20 cellular contexts compared by ENCODE assay signal in genomic region chr16:2609827-2610470, GRCh38.
"Had no signal": no experiment of that assay in that cellular context is flagged by ENCODE, and none has a peak within 500 bp of the region (broad histone marks: within the 10 kb centered on the region; RNA-seq: fewer than 3 reads in every experiment).

No MANE protein-coding gene starts in this region.

- H3K4me1 ChIP-seq: adrenal gland had no signal

- H3K9me3 ChIP-seq: adrenal gland, esophagus squamous epithelium, left lung, SK-N-SH, suprapubic skin had no signal

- H3K4me3 Mint-ChIP-seq: central memory CD8-positive, alpha-beta T cell; naive thymus-derived CD4-positive, alpha-beta T cell; type B pancreatic cell had no signal

- H3K27me3 Mint-ChIP-seq: central memory CD8-positive, alpha-beta T cell; naive thymus-derived CD4-positive, alpha-beta T cell; type B pancreatic cell had no signal

- H3K4me3 ChIP-seq: adrenal gland, esophagus squamous epithelium, hepatocyte, left lung, suprapubic skin had no signal

- H3K9me3 Mint-ChIP-seq: central memory CD8-positive, alpha-beta T cell; naive thymus-derived CD4-positive, alpha-beta T cell; type B pancreatic cell had no signal

- H3K27me3 ChIP-seq: adrenal gland, esophagus squamous epithelium, hepatocyte, left lung, suprapubic skin had no signal

- H3K4me1 Mint-ChIP-seq: central memory CD8-positive, alpha-beta T cell had no signal

- H3K27ac Mint-ChIP-seq: type B pancreatic cell had no signal

- DNase-seq: activated CD4-positive, alpha-beta T cell treated with anti-CD3 and anti-CD28 coated beads for 48 hours; activated CD8-positive, alpha-beta memory T cell treated with anti-CD3 and anti-CD28 coated beads, Interleukin-2, amount 50 U/mL, for 48 hours; activated naive CD4-positive, alpha-beta T cell; effector CD8-positive, alpha-beta T cell; esophagus squamous epithelium; islet precursor cell; midbrain; naive thymus-derived CD4-positive, alpha-beta T cell; SHP77; SK-N-SH; stimulated activated CD4-positive, alpha-beta T cell treated with anti-CD3 and anti-CD28 coated beads, Interleukin-15, amount 100 ng/mL, for 24 hours; stimulated activated CD4-positive, alpha-beta T cell treated with anti-CD3 and anti-CD28 coated beads, Interleukin-4, amount 100 ng/mL, for 24 hours; stimulated activated naive CD8-positive, alpha-beta T cell treated with anti-CD3 and anti-CD28 coated beads, Interleukin-15, Interleukin-2, amounts not matched to agents 100 U/mL and 50 U/mL, for 24 hours had no signal

- H3K9ac ChIP-seq: parathyroid adenoma, SK-N-SH had no signal

- H3K36me3 Mint-ChIP-seq: type B pancreatic cell had no signal

- ATAC-seq: left lung; naive thymus-derived CD4-positive, alpha-beta T cell; stimulated activated naive CD8-positive, alpha-beta T cell treated with anti-CD3 and anti-CD28 coated beads, Interleukin-15, Interleukin-2, amounts not matched to agents 100 U/mL and 50 U/mL, for 24 hours had no signal
